Comparison of ENCODE assay signal across 20 cellular contexts in genomic region chr11:2796508-2797180, GRCh38.
DNase-seq lines count a peak whose midpoint lies in the region; ATAC-seq and TF ChIP-seq lines count a peak whose summit lies in the region.
"Had no signal": no experiment of that assay in that cellular context is flagged by ENCODE, and none has a peak within 500 bp of the region (broad histone marks: within the 10 kb centered on the region; RNA-seq: fewer than 3 reads in every experiment).

No MANE protein-coding gene starts in this region.

- ATAC-seq in activated T-cell treated with anti-CD3 and anti-CD28 coated beads, Interleukin-2, amount 50 U/mL, for 4 hours = no peak
- no peak for ATAC-seq in left lobe of liver
- ATAC-seq in HG02938 (IDR thresholded peaks at IDR 0.05; ENCODE audit: unreplicated experiment) = no peak

- no peak overlapping the region for H3K27ac Mint-ChIP-seq in chondrocyte (ENCODE audit: unreplicated experiment)
- H3K27ac Mint-ChIP-seq: activated T-helper 1 cell treated with anti-CD3 and anti-CD28 coated beads, Interleukin-12 subunit alpha, Interleukin-12 subunit beta, Interleukin-2, Interleukin-4 antibody, amounts not matched to agents 30 ng/mL and 10 ng/mL and 1 ng/mL, durations not matched to agents 14 hours and 24 hours and 36 hours had no signal

- no peak for TF ChIP-seq CTCF in chondrocyte (IDR thresholded peaks at IDR 0.05)
- TF ChIP-seq CTCF in transverse colon (IDR thresholded peaks at IDR 0.05) = no peak

- H3K4me1 ChIP-seq in transverse colon = peaks cover 0 to 7% (median 3%) of the 10 kb centered on the region in 4 donors

- H3K36me3 Mint-ChIP-seq in activated T-cell treated with anti-CD3 and anti-CD28 coated beads, Interleukin-2, amount 50 U/mL, for 4 hours (ENCODE audit: insufficient read depth) = peaks cover 1% of the 10 kb centered on the region
- peaks cover 6% of the 10 kb centered on the region for H3K36me3 Mint-ChIP-seq in chondrocyte (ENCODE audit: low read depth)

- no peaks in the 10 kb centered on the region for H3K36me3 ChIP-seq in transverse colon
- H3K36me3 ChIP-seq: brain microvascular endothelial cell, thyroid gland had no signal

- H3K9me3 ChIP-seq in transverse colon = no peaks in the 10 kb centered on the region
- H3K9me3 ChIP-seq: thyroid gland had no signal

- no peak overlapping the region for H3K4me3 Mint-ChIP-seq in activated T-cell treated with anti-CD3 and anti-CD28 coated beads, Interleukin-2, amount 50 U/mL, for 4 hours
- H3K4me3 Mint-ChIP-seq in chondrocyte (ENCODE audit: unreplicated experiment) = no peak overlapping the region
- H3K4me3 Mint-ChIP-seq: activated T-helper 1 cell treated with anti-CD3 and anti-CD28 coated beads, Interleukin-12 subunit alpha, Interleukin-12 subunit beta, Interleukin-2, Interleukin-4 antibody, amounts not matched to agents 30 ng/mL and 10 ng/mL and 1 ng/mL, durations not matched to agents 14 hours and 24 hours and 36 hours had no signal

- no peaks in the 10 kb centered on the region for H3K27me3 Mint-ChIP-seq in activated T-cell treated with anti-CD3 and anti-CD28 coated beads, Interleukin-2, amount 50 U/mL, for 4 hours (ENCODE audit: low read depth)
- peaks cover 20% of the 10 kb centered on the region for H3K27me3 Mint-ChIP-seq in chondrocyte (ENCODE audit: low read depth)

- no peaks in the 10 kb centered on the region for H3K9me3 Mint-ChIP-seq in activated T-cell treated with anti-CD3 and anti-CD28 coated beads, Interleukin-2, amount 50 U/mL, for 4 hours
- H3K9me3 Mint-ChIP-seq in chondrocyte (ENCODE audit: low read depth) = peaks cover 10% of the 10 kb centered on the region
- H3K9me3 Mint-ChIP-seq: activated T-helper 1 cell treated with anti-CD3 and anti-CD28 coated beads, Interleukin-12 subunit alpha, Interleukin-12 subunit beta, Interleukin-2, Interleukin-4 antibody, amounts not matched to agents 30 ng/mL and 10 ng/mL and 1 ng/mL, durations not matched to agents 14 hours and 24 hours and 36 hours had no signal

- H3K4me3 ChIP-seq in transverse colon = no peak overlapping the region
- H3K4me3 ChIP-seq: thyroid gland had no signal

- no peak overlapping the region for H3K27ac ChIP-seq in transverse colon
- H3K27ac ChIP-seq: brain microvascular endothelial cell, HL-60, thyroid gland had no signal

- in situ Hi-C loops in transverse colon (cut with MboI; ENCODE audit: low pct_ligation_motif_present in 1 of 4, low pct_unique_long_range_greater_than_20kb in 1 of 4, low sequenced_read_pairs in 3 of 4) = no loop called here
- in situ Hi-C loops in G401 (cut with HindIII; ENCODE audit: low sequenced_read_pairs) = no loop called here

- TF ChIP-seq POLR2A in transverse colon (IDR thresholded peaks at IDR 0.05) = no peak

- no peaks in the 10 kb centered on the region for H3K4me1 Mint-ChIP-seq in activated T-cell treated with anti-CD3 and anti-CD28 coated beads, Interleukin-2, amount 50 U/mL, for 4 hours (ENCODE audit: low read depth)
- H3K4me1 Mint-ChIP-seq in chondrocyte (ENCODE audit: low read depth) = no peaks in the 10 kb centered on the region

- intact Hi-C loops in transverse colon (cut with DNase I; ENCODE audit: low total_unique reads) = no loop called here

- H3K27me3 ChIP-seq in transverse colon = no peaks in the 10 kb centered on the region
- H3K27me3 ChIP-seq: thyroid gland had no signal

- peak; percentile 4 for DNase-seq in activated T-cell treated with anti-CD3 and anti-CD28 coated beads, Interleukin-2, amount 50 U/mL, for 4 hours
- no peak for DNase-seq in activated T-cell treated with anti-CD3 and anti-CD28 coated beads for 4 hours
- peak; percentile 55 for DNase-seq in chondrocyte (ENCODE audit: low spot score)
- DNase-seq in left lobe of liver (ENCODE audit: low spot score) = peak; percentile 40
- peak; percentile 3 for DNase-seq in transverse colon
- DNase-seq in mesenteric fat pad (ENCODE audit: low spot score) = no peak
- DNase-seq in G401 (ENCODE audit: low spot score) = no peak
- DNase-seq: activated CD4-positive, alpha-beta T cell treated with anti-CD3 and anti-CD28 coated beads for 1 hour; brain microvascular endothelial cell; foreskin fibroblast; KBM-7; NCI-H1105 treated with DMSO at 0.1 percent for 48 hours; NCI-H2171 treated with DMSO at 0.1 percent for 48 hours; nephron progenitor cell; NK-92 treated with Interleukin-12 subunit alpha and Interleukin-12 subunit beta, amount 100 ng/mL, for 24 hours; stimulated activated CD4-positive, alpha-beta T cell treated with anti-CD3 and anti-CD28 coated beads, Interleukin-4, amount 100 ng/mL, for 24 hours had no signal

- no peak for TF ChIP-seq EP300 in transverse colon (IDR thresholded peaks at IDR 0.05; ENCODE audit: low read depth)

- 88 to 90% methylated on average over 5 to 39 of the region's 39 CpGs for WGBS in transverse colon (ENCODE audit: low coverage in 1 of 2), 2 donors

Comparison
In these comparisons a context has a peak if more than half of its experiments do, and no peak if none do; other contexts are left out.
1. DNase-seq: peak in activated T-cell treated with anti-CD3 and anti-CD28 coated beads, Interleukin-2, amount 50 U/mL, for 4 hours (single experiment), chondrocyte (single experiment), left lobe of liver (single experiment) and transverse colon (single experiment); none in activated T-cell treated with anti-CD3 and anti-CD28 coated beads for 4 hours (single experiment), mesenteric fat pad (single experiment) and G401 (single experiment).